ENCODE assay signal across 34 cellular contexts in the genomic region with DNA sequence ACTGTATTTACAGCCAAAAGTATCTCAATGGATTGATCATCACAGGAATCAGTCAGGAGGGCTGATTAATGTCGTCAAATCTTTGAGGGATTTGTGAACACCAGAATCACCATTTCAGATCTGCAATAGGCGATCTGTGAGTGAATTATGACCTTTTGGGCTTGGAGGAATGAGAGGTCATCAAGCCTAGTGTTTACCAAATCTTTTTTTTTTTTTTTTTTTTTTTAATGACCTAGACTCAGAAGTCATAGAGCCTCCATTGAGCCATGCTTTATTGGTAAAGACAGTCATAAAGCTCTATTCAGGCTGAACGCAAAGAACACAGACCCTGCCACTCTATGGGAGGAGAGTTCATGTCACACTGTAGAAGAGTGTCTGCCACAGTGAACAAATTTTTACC.
"Had no signal": no experiment of that assay in that cellular context is flagged by ENCODE, and none has a peak within 500 bp of the region (broad histone marks: within the 10 kb centered on the region; RNA-seq: fewer than 3 reads in every experiment).

No MANE protein-coding gene starts in this region.

- H3K4me3 Mint-ChIP-seq: activated B cell treated with CpG ODN at 0.5 μM for 24 hours; activated CD4-positive, alpha-beta memory T cell treated with anti-CD3 and anti-CD28 coated beads, Interleukin-2, amount 10 ng/mL, durations not matched to agents 7 days and 5 days; activated CD8-positive, alpha-beta memory T cell treated with anti-CD3 and anti-CD28 coated beads, Interleukin-2, amount 10 ng/mL, durations not matched to agents 7 days and 5 days; activated naive CD4-positive, alpha-beta T cell treated with anti-CD3 and anti-CD28 coated beads for 36 hours; brain; T-cell had no signal

- H3K27me3 Mint-ChIP-seq: activated B cell treated with CpG ODN at 0.5 μM for 24 hours; activated CD8-positive, alpha-beta memory T cell treated with anti-CD3 and anti-CD28 coated beads, Interleukin-2, amount 10 ng/mL, durations not matched to agents 7 days and 5 days; brain had no signal

- H3K36me3 ChIP-seq: adrenal gland had no signal

- H3K27me3 ChIP-seq: adrenal gland had no signal

- H3K9me3 ChIP-seq: adrenal gland had no signal

- H3K36me3 Mint-ChIP-seq: activated CD8-positive, alpha-beta memory T cell treated with anti-CD3 and anti-CD28 coated beads, Interleukin-2, amount 10 ng/mL, durations not matched to agents 7 days and 5 days; activated naive CD4-positive, alpha-beta T cell treated with anti-CD3 and anti-CD28 coated beads, Interleukin-2, amount 50 U/mL, for 72 hours; brain; T-cell had no signal

- ATAC-seq: activated CD8-positive, alpha-beta memory T cell treated with anti-CD3 and anti-CD28 coated beads, Interleukin-2, amount 10 ng/mL, durations not matched to agents 7 days and 5 days; activated naive CD4-positive, alpha-beta T cell treated with anti-CD3 and anti-CD28 coated beads, Interleukin-2, amount 50 U/mL, for 72 hours; PC-3; Right ventricle myocardium inferior; SK-N-SH treated with all-trans-retinoic acid at 6 μM for 48 hours; T-cell had no signal

- H3K27ac ChIP-seq: adrenal gland, RWPE1, VCaP had no signal

- DNase-seq: activated B cell treated with CpG ODN at 0.5 μM for 24 hours; activated CD4-positive, alpha-beta memory T cell treated with anti-CD3 and anti-CD28 coated beads, Interleukin-2, amount 10 ng/mL, durations not matched to agents 7 days and 5 days; activated CD4-positive, alpha-beta T cell treated with anti-CD3 and anti-CD28 coated beads for 48 hours; activated CD4-positive, CD25-positive, alpha-beta regulatory T cell treated with anti-CD3 and anti-CD28 coated beads, Interleukin-2, amount 50 U/mL, for 72 hours; activated CD8-positive, alpha-beta memory T cell treated with anti-CD3 and anti-CD28 coated beads for 24 hours; activated CD8-positive, alpha-beta memory T cell treated with anti-CD3 and anti-CD28 coated beads, Interleukin-2, amount 10 ng/mL, durations not matched to agents 7 days and 5 days; activated CD8-positive, alpha-beta memory T cell treated with anti-CD3 and anti-CD28 coated beads, Interleukin-2, amount 50 U/mL, for 48 hours; activated gamma-delta T cell treated with Interleukin-2 at 50 U/mL for 16 hours; activated naive CD4-positive, alpha-beta T cell treated with anti-CD3 and anti-CD28 coated beads for 36 hours; adrenal gland; anterior cingulate cortex; caudate nucleus; cerebellar nuclear complex; Karpas-422; NCI-H1105; NCI-H1436 treated with DMSO at 0.1 percent for 48 hours; NCI-H187 treated with DMSO at 0.1 percent for 48 hours; NCI-H2171 treated with DMSO at 0.1 percent for 48 hours; NCI-H446; NCI-H524; NCI-H748 treated with DMSO at 0.1 percent for 48 hours; NK-92 treated with Interleukin-12 subunit alpha and Interleukin-12 subunit beta, amount 100 ng/mL, for 24 hours; PC-3; SIG-M5; T-cell; T-helper 2 cell; T-helper 9 cell had no signal

- H3K4me3 ChIP-seq: adrenal gland had no signal

- H3K4me1 ChIP-seq: adrenal gland had no signal

- H3K9me3 Mint-ChIP-seq: activated CD4-positive, alpha-beta memory T cell treated with anti-CD3 and anti-CD28 coated beads, Interleukin-2, amount 10 ng/mL, durations not matched to agents 7 days and 5 days; activated naive CD4-positive, alpha-beta T cell treated with anti-CD3 and anti-CD28 coated beads for 36 hours; activated naive CD4-positive, alpha-beta T cell treated with anti-CD3 and anti-CD28 coated beads, Interleukin-2, amount 50 U/mL, for 72 hours; activated T-helper 2 cell treated with anti-CD3 and anti-CD28 coated beads, Interferon-gamma antibody, Interleukin-2, Interleukin-4, amounts not matched to agents 10 μg/mL and 5 μg/mL and 100 μg/mL, durations not matched to agents 14 hours and 24 hours and 36 hours; brain; T-cell had no signal

- H3K27ac Mint-ChIP-seq: activated B cell treated with CpG ODN at 0.5 μM for 24 hours; activated CD4-positive, alpha-beta memory T cell treated with anti-CD3 and anti-CD28 coated beads, Interleukin-2, amount 10 ng/mL, durations not matched to agents 7 days and 5 days; activated CD8-positive, alpha-beta memory T cell treated with anti-CD3 and anti-CD28 coated beads, Interleukin-2, amount 10 ng/mL, durations not matched to agents 7 days and 5 days; activated naive CD4-positive, alpha-beta T cell treated with anti-CD3 and anti-CD28 coated beads for 36 hours; activated naive CD4-positive, alpha-beta T cell treated with anti-CD3 and anti-CD28 coated beads, Interleukin-2, amount 50 U/mL, for 72 hours; activated T-helper 2 cell treated with anti-CD3 and anti-CD28 coated beads, Interferon-gamma antibody, Interleukin-2, Interleukin-4, amounts not matched to agents 10 μg/mL and 5 μg/mL and 100 μg/mL, durations not matched to agents 14 hours and 24 hours and 36 hours; brain; T-cell had no signal

- H3K4me1 Mint-ChIP-seq: activated B cell treated with CpG ODN at 0.5 μM for 24 hours, T-cell had no signal
